In the genomic region with DNA sequence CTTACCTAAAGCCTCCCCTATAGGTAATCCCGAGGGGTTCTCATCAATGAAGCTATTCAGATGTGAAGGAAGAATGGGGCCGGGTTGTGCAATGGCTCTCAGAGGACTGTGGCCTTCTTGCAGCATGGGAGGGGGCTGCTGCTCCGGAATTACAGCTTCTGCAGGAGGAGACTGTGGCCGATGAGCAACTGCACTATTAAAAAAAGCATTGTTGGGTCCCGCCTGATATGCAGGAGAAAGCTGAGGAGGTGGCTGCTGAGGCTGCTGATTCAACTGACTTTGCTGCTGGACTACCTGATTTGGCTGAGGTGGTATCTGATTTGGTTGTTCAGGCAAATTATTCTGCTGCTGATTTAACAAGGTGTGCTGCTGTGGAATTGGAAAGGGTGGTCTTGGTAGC, we compare ENCODE assay signal across 1 cellular context.
TF ChIP-seq lines count a peak whose summit lies in the region.

No MANE protein-coding gene starts in this region.

TF ChIP-seq in endothelial cell of umbilical vein, 7 proteins besides CTCF, POLR2A, EP300 and RAD21 (continued from another document):
- no peak for TF ChIP-seq JUN (IDR thresholded peaks at IDR 0.05; ENCODE audit: borderline replicate concordance, insufficient read depth, insufficient read length, low read depth)
- TF ChIP-seq EZH2 (IDR thresholded peaks at IDR 0.05; ENCODE audit: borderline replicate concordance, low read depth, low read length, severe bottlenecking) = no peak
- TF ChIP-seq FOS (IDR thresholded peaks at IDR 0.05; ENCODE audit: borderline replicate concordance, insufficient read depth, low read length) = no peak
- TF ChIP-seq POLR2AphosphoS5 (IDR thresholded peaks at IDR 0.05; ENCODE audit: insufficient read depth, low read depth, low read length) = no peak
